Comparison of ENCODE assay signal across 11 cellular contexts in genomic region chr12:68812553-68813241, GRCh38. TPM values are rescaled to one million over a fixed set of nuclear protein-coding genes. Genes with fewer than 3 reads are reported as not detected.
DNase-seq lines count a peak whose midpoint lies in the region; ATAC-seq, FAIRE-seq and TF ChIP-seq lines count a peak whose summit lies in the region.
"Had no signal": no experiment of that assay in that cellular context is flagged by ENCODE, and none has a peak within 500 bp of the region (broad histone marks: within the 10 kb centered on the region; RNA-seq: fewer than 3 reads in every experiment).

No MANE protein-coding gene starts in this region.

- POLR2A ChIA-PET in A549 (lab: Yijun Ruan, JAX) = no interaction called here

- 89% methylated on average over 1 of the region's 1 CpG for WGBS in A549 (ENCODE audit: missing lambda C conversion rate)
- 44 to 71% (median 47%) methylated on average over 1 of the region's 1 CpG for WGBS in ovary, 3 donors

- peak overlapping the region; percentile 95 for H3K4me3 Mint-ChIP-seq in activated T-helper 17 cell treated with anti-CD3 and anti-CD28 coated beads, Interleukin-2, amount 50 U/mL, for 72 hours

- no peak for DNase-seq in A549 (ENCODE audit: low read depth in 1 of 2, low spot score in 1 of 2)
- DNase-seq in GM06990 (ENCODE audit: extremely low read depth, insufficient read length) = no peak
- DNase-seq in lower lobe of right lung = no peak
- no peak for DNase-seq in ovary
- DNase-seq in NCI-H1092 treated with DMSO at 0.1 percent for 48 hours (lab: John Stamatoyannopoulos, UW) = no peak
- DNase-seq in NCI-H2196 (lab: John Stamatoyannopoulos, UW; ENCODE audit: unreplicated experiment) = no peak
- DNase-seq: HCEC 1CT, NCI-H2029 treated with DMSO at 0.1 percent for 48 hours, SJCRH30 had no signal

- H3K9me3 Mint-ChIP-seq in activated T-helper 17 cell treated with anti-CD3 and anti-CD28 coated beads, Interleukin-2, amount 50 U/mL, for 72 hours = no peaks in the 10 kb centered on the region

- FAIRE-seq in A549 (lab: Jason Lieb, UNC) = no peak

- TF ChIP-seq EP300 in A549 (IDR thresholded peaks at IDR 0.05) (no peak), ovary (IDR thresholded peaks at IDR 0.05) (no peak)

- H3K27ac ChIP-seq in A549 (no peak overlapping the region), lower lobe of right lung (no peak overlapping the region), ovary (no peak overlapping the region)
- H3K27ac ChIP-seq: SJCRH30 had no signal

- TF ChIP-seq POLR2A in A549 (IDR thresholded peaks at IDR 0.05; ENCODE audit: low read length) = no peak
- TF ChIP-seq POLR2A in ovary (IDR thresholded peaks at IDR 0.05) = no peak

- peaks cover 40% of the 10 kb centered on the region; the same call in 2 of the 3 replicates for H3K4me1 ChIP-seq in A549
- peaks cover 68% of the 10 kb centered on the region for H3K4me1 ChIP-seq in lower lobe of right lung
- H3K4me1 ChIP-seq in ovary (ENCODE audit: insufficient read depth) = peaks cover 3% of the 10 kb centered on the region

- CTCF ChIA-PET in A549 (lab: Yijun Ruan, JAX) = interaction anchor here (0.5 to 2.4 kb wide), 3 partner anchors 8 to 50 kb away, joined by 3 to 6 read pairs (median 5); no protein-coding TSS in a partner anchor

- peak overlapping the region; percentile 76 for H3K4me2 ChIP-seq in A549

- H3K27ac Mint-ChIP-seq in activated T-helper 17 cell treated with anti-CD3 and anti-CD28 coated beads, Interleukin-2, amount 50 U/mL, for 72 hours = peak overlapping the region; percentile 22

- no peaks in the 10 kb centered on the region for H3K27me3 Mint-ChIP-seq in activated T-helper 17 cell treated with anti-CD3 and anti-CD28 coated beads, Interleukin-2, amount 50 U/mL, for 72 hours

- no peaks in the 10 kb centered on the region for H3K9me3 ChIP-seq in A549
- no peaks in the 10 kb centered on the region for H3K9me3 ChIP-seq in lower lobe of right lung
- H3K9me3 ChIP-seq in ovary = no peaks in the 10 kb centered on the region
- H3K9me3 ChIP-seq: SJCRH30 had no signal

- peaks cover 23% of the 10 kb centered on the region for H3K4me1 Mint-ChIP-seq in activated T-helper 17 cell treated with anti-CD3 and anti-CD28 coated beads, Interleukin-2, amount 50 U/mL, for 72 hours

- intact Hi-C loops in lower lobe of right lung (cut with DNase I) (no loop called here), ovary (cut with DNase I) (no loop called here)

- H3K36me3 Mint-ChIP-seq in activated T-helper 17 cell treated with anti-CD3 and anti-CD28 coated beads, Interleukin-2, amount 50 U/mL, for 72 hours (ENCODE audit: low read depth) = peaks cover 98% of the 10 kb centered on the region

- H3K27me3 ChIP-seq in GM06990 (replicated peaks; ENCODE audit: control insufficient read depth, insufficient read depth, low read length) (no peaks in the 10 kb centered on the region), lower lobe of right lung (ENCODE audit: low read depth) (no peaks in the 10 kb centered on the region), ovary (no peaks in the 10 kb centered on the region)
- H3K27me3 ChIP-seq: SJCRH30 had no signal

- TF ChIP-seq RAD21 in A549 (conservative IDR thresholded peaks at IDR 0.05 in 1 of 2, IDR thresholded peaks at IDR 0.05 in 1 of 2) = no peak

- ATAC-seq in A549 = no peak
- ATAC-seq in activated T-helper 17 cell treated with anti-CD3 and anti-CD28 coated beads, Interleukin-2, amount 50 U/mL, for 72 hours (replicated peaks) = no peak
- no peak for ATAC-seq in lower lobe of right lung
- ATAC-seq in GM18498 (IDR thresholded peaks at IDR 0.05; ENCODE audit: unreplicated experiment) = no peak

- H3K36me3 ChIP-seq in GM06990 (ENCODE audit: control insufficient read depth, insufficient read depth, low read length) (peaks cover 5% of the 10 kb centered on the region), lower lobe of right lung (peaks cover 84% of the 10 kb centered on the region), ovary (no peaks in the 10 kb centered on the region)

- peak overlapping the region; percentile 88 for H3K4me3 ChIP-seq in A549
- peak overlapping the region; percentile 37 for H3K4me3 ChIP-seq in GM06990 (replicated peaks; ENCODE audit: low read depth, low read length)
- peak overlapping the region; percentile 5 for H3K4me3 ChIP-seq in lower lobe of right lung
- H3K4me3 ChIP-seq in ovary = no peak overlapping the region
- H3K4me3 ChIP-seq: SJCRH30 had no signal

- TF ChIP-seq CTCF in A549 (IDR thresholded peaks at IDR 0.05) (no peak), GM06990 (IDR thresholded peaks at IDR 0.05; ENCODE audit: insufficient read depth, low read length, poor library complexity, severe bottlenecking) (no peak), lower lobe of right lung (IDR thresholded peaks at IDR 0.05) (no peak), ovary (IDR thresholded peaks at IDR 0.05) (no peak)

TF ChIP-seq in A549, 52 proteins besides CTCF, POLR2A, EP300 and RAD21:
- TF ChIP-seq RFX5 (IDR thresholded peaks at IDR 0.05) (no peak), RARB (CRISPR knock-in tag; IDR thresholded peaks at IDR 0.05) (no peak), NPAS2 (CRISPR knock-in tag; IDR thresholded peaks at IDR 0.05; ENCODE audit: borderline replicate concordance) (no peak), HOXA7 (CRISPR knock-in tag; IDR thresholded peaks at IDR 0.05) (no peak), NR3C1 (IDR thresholded peaks at IDR 0.05) (no peak), HOXB13 (CRISPR knock-in tag; IDR thresholded peaks at IDR 0.05; ENCODE audit: low read depth) (no peak), MYC (IDR thresholded peaks at IDR 0.05; ENCODE audit: borderline replicate concordance, low read length) (no peak), NFE2L2 (conservative IDR thresholded peaks at IDR 0.05; ENCODE audit: low read length) (no peak)
- TF ChIP-seq, protein P1, sequence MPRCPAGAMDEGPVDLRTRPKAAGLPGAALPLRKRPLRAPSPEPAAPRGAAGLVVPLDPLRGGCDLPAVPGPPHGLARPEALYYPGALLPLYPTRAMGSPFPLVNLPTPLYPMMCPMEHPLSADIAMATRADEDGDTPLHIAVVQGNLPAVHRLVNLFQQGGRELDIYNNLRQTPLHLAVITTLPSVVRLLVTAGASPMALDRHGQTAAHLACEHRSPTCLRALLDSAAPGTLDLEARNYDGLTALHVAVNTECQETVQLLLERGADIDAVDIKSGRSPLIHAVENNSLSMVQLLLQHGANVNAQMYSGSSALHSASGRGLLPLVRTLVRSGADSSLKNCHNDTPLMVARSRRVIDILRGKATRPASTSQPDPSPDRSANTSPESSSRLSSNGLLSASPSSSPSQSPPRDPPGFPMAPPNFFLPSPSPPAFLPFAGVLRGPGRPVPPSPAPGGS (IDR thresholded peaks at IDR 0.05) = no peak

RNA-seq across cellular contexts. Expression of gene MDM2, which starts 4.7 kb away (rescaled TPM):
- polyA plus RNA-seq in A549 (2011; rRNA removed) (96.4 and 108 TPM in 2 replicates), A549 (2017; fragmentation: RNase III; extraction: RNeasy Plus Mini Kit Qiagen cat#74134 plus additional on column Dnase treatment) (40.3 to 48.6 TPM (median 48.2 TPM) in 3 replicates), ovary (10 to 100 TPM; 14.1 to 50.4 TPM)
- polyA plus RNA-seq in A549 (2012; cell fraction: cytosol; rRNA removed) = 7.8 and 10.3 TPM in 2 replicates
- polyA plus RNA-seq in A549 (2012; cell fraction: nucleus; rRNA removed) = 6.8 and 15.5 TPM in 2 replicates
- 117 and 151 TPM in 2 replicates for polyA minus RNA-seq in A549 (2011; rRNA and poly(A)+ RNA removed)
- 100 to 1,000 TPM; 339 to 432 TPM for total RNA-seq in activated T-helper 17 cell treated with anti-CD3 and anti-CD28 coated beads, Interleukin-2, amount 50 U/mL, for 72 hours
- total RNA-seq in lower lobe of right lung (136 TPM), ovary (100 to 1,000 TPM in 1 of 7 donors, 10 to 100 TPM in 6; 56.3 to 101 (median 83.8) TPM)
